2 cellular contexts compared by ENCODE assay signal in the genomic region with DNA sequence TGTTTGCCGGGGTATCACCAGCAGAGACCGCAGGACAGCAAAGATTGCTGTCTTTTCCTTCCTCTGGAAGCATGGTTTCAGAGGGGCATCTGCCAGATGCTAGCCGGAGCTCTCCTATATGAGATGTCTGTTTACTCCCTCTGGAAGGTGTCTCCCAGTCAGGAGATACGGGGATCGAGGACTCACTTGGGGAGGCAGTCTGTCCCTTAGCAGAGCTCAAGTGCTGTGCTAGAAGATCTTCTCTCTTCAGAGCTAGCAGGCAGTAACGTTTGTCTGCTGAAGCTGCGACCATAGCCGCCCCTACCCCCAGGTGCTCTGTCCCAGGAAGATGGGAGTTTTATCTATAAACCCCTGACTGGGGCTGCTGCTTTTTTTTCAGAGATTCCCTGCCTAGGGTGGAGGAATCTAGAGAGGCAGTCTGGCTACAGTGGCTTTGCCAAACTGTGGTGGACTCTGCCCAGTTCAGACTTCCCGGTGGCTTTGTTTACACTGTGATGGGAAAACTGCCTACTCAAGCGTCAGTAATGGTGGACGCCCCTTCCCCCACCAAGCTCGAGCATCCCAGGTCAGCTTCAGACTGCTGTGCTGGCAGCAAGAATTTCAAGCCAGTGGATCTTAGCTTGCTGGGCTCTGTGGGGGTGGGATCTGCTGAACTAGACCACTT.
TF ChIP-seq lines count a peak whose summit lies in the region.

No MANE protein-coding gene starts in this region.

TF ChIP-seq in GM23338, 12 proteins besides CTCF, POLR2A, EP300 and RAD21 (continued from another document):
- TF ChIP-seq EZH2phosphoT487 (IDR thresholded peaks at IDR 0.05; ENCODE audit: unreplicated experiment) (no peak), STAT1 (IDR thresholded peaks at IDR 0.05; ENCODE audit: unreplicated experiment) (no peak), ZNF331 (CRISPR knock-in tag; IDR thresholded peaks at IDR 0.05; ENCODE audit: low read depth) (no peak), ZNF114 (CRISPR knock-in tag; IDR thresholded peaks at IDR 0.05) (no peak)

TF ChIP-seq in HepG2, 621 proteins besides CTCF, POLR2A, EP300 and RAD21 (continued from another document and continues in another):
- TF ChIP-seq, protein P1, sequence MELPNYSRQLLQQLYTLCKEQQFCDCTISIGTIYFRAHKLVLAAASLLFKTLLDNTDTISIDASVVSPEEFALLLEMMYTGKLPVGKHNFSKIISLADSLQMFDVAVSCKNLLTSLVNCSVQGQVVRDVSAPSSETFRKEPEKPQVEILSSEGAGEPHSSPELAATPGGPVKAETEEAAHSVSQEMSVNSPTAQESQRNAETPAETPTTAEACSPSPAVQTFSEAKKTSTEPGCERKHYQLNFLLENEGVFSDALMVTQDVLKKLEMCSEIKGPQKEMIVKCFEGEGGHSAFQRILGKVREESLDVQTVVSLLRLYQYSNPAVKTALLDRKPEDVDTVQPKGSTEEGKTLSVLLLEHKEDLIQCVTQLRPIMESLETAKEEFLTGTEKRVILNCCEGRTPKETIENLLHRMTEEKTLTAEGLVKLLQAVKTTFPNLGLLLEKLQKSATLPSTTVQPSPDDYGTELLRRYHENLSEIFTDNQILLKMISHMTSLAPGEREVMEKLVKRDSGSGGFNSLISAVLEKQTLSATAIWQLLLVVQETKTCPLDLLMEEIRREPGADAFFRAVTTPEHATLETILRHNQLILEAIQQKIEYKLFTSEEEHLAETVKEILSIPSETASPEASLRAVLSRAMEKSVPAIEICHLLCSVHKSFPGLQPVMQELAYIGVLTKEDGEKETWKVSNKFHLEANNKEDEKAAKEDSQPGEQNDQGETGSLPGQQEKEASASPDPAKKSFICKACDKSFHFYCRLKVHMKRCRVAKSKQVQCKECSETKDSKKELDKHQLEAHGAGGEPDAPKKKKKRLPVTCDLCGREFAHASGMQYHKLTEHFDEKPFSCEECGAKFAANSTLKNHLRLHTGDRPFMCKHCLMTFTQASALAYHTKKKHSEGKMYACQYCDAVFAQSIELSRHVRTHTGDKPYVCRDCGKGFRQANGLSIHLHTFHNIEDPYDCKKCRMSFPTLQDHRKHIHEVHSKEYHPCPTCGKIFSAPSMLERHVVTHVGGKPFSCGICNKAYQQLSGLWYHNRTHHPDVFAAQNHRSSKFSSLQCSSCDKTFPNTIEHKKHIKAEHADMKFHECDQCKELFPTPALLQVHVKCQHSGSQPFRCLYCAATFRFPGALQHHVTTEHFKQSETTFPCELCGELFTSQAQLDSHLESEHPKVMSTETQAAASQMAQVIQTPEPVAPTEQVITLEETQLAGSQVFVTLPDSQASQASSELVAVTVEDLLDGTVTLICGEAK (IDR thresholded peaks at IDR 0.05) = no peak
- TF ChIP-seq, protein P1 (CRISPR knock-in tag; IDR thresholded peaks at IDR 0.05) = no peak
- no peak for TF ChIP-seq RARA (CRISPR knock-in tag; IDR thresholded peaks at IDR 0.05)
- peak; percentile 90 for TF ChIP-seq ZNF644 (CRISPR knock-in tag; IDR thresholded peaks at IDR 0.05; ENCODE audit: low read depth)
- TF ChIP-seq, protein P2, sequence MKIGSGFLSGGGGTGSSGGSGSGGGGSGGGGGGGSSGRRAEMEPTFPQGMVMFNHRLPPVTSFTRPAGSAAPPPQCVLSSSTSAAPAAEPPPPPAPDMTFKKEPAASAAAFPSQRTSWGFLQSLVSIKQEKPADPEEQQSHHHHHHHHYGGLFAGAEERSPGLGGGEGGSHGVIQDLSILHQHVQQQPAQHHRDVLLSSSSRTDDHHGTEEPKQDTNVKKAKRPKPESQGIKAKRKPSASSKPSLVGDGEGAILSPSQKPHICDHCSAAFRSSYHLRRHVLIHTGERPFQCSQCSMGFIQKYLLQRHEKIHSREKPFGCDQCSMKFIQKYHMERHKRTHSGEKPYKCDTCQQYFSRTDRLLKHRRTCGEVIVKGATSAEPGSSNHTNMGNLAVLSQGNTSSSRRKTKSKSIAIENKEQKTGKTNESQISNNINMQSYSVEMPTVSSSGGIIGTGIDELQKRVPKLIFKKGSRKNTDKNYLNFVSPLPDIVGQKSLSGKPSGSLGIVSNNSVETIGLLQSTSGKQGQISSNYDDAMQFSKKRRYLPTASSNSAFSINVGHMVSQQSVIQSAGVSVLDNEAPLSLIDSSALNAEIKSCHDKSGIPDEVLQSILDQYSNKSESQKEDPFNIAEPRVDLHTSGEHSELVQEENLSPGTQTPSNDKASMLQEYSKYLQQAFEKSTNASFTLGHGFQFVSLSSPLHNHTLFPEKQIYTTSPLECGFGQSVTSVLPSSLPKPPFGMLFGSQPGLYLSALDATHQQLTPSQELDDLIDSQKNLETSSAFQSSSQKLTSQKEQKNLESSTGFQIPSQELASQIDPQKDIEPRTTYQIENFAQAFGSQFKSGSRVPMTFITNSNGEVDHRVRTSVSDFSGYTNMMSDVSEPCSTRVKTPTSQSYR (CRISPR knock-in tag; IDR thresholded peaks at IDR 0.05; ENCODE audit: borderline replicate concordance) = peak; percentile 82
- no peak for TF ChIP-seq SPEN (CRISPR knock-in tag; IDR thresholded peaks at IDR 0.05; ENCODE audit: low read depth)
- TF ChIP-seq NR2C2 (CRISPR knock-in tag; IDR thresholded peaks at IDR 0.05; ENCODE audit: borderline replicate concordance) = no peak
- no peak for TF ChIP-seq KDM2A (CRISPR knock-in tag; IDR thresholded peaks at IDR 0.05; ENCODE audit: borderline replicate concordance, low read depth)
- TF ChIP-seq ZNF777 (CRISPR knock-in tag; IDR thresholded peaks at IDR 0.05) = no peak
- TF ChIP-seq, protein P3, sequence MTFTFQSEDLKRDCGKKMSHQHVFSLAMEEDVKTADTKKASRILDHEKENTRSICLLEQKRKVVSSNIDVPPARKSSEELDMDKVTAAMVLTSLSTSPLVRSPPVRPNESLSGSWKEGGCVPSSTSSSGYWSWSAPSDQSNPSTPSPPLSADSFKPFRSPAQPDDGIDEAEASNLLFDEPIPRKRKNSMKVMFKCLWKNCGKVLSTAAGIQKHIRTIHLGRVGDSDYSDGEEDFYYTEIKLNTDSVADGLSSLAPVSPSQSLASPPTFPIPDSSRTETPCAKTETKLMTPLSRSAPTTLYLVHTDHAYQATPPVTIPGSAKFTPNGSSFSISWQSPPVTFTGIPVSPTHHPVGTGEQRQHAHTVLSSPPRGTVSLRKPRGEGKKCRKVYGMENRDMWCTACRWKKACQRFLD (CRISPR knock-in tag; IDR thresholded peaks at IDR 0.05; ENCODE audit: borderline replicate concordance) = no peak
- TF ChIP-seq, protein P4, sequence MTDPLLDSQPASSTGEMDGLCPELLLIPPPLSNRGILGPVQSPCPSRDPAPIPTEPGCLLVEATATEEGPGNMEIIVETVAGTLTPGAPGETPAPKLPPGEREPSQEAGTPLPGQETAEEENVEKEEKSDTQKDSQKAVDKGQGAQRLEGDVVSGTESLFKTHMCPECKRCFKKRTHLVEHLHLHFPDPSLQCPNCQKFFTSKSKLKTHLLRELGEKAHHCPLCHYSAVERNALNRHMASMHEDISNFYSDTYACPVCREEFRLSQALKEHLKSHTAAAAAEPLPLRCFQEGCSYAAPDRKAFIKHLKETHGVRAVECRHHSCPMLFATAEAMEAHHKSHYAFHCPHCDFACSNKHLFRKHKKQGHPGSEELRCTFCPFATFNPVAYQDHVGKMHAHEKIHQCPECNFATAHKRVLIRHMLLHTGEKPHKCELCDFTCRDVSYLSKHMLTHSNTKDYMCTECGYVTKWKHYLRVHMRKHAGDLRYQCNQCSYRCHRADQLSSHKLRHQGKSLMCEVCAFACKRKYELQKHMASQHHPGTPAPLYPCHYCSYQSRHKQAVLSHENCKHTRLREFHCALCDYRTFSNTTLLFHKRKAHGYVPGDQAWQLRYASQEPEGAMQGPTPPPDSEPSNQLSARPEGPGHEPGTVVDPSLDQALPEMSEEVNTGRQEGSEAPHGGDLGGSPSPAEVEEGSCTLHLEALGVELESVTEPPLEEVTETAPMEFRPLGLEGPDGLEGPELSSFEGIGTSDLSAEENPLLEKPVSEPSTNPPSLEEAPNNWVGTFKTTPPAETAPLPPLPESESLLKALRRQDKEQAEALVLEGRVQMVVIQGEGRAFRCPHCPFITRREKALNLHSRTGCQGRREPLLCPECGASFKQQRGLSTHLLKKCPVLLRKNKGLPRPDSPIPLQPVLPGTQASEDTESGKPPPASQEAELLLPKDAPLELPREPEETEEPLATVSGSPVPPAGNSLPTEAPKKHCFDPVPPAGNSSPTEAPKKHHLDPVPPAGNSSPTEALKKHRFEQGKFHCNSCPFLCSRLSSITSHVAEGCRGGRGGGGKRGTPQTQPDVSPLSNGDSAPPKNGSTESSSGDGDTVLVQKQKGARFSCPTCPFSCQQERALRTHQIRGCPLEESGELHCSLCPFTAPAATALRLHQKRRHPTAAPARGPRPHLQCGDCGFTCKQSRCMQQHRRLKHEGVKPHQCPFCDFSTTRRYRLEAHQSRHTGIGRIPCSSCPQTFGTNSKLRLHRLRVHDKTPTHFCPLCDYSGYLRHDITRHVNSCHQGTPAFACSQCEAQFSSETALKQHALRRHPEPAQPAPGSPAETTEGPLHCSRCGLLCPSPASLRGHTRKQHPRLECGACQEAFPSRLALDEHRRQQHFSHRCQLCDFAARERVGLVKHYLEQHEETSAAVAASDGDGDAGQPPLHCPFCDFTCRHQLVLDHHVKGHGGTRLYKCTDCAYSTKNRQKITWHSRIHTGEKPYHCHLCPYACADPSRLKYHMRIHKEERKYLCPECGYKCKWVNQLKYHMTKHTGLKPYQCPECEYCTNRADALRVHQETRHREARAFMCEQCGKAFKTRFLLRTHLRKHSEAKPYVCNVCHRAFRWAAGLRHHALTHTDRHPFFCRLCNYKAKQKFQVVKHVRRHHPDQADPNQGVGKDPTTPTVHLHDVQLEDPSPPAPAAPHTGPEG (CRISPR knock-in tag; IDR thresholded peaks at IDR 0.05) = 0 out of 2 replicates have a peak, but pooled peaks have one; percentile 37
- TF ChIP-seq MIER2 (CRISPR knock-in tag; IDR thresholded peaks at IDR 0.05) = peak; percentile 28; the same call in 1 of the 2 replicates
- TF ChIP-seq RFX5 (IDR thresholded peaks at IDR 0.05; ENCODE audit: low read depth, low read length) = no peak
- no peak for TF ChIP-seq NR1H2 (CRISPR knock-in tag; IDR thresholded peaks at IDR 0.05; ENCODE audit: borderline replicate concordance, low read depth)
- TF ChIP-seq, protein P5, sequence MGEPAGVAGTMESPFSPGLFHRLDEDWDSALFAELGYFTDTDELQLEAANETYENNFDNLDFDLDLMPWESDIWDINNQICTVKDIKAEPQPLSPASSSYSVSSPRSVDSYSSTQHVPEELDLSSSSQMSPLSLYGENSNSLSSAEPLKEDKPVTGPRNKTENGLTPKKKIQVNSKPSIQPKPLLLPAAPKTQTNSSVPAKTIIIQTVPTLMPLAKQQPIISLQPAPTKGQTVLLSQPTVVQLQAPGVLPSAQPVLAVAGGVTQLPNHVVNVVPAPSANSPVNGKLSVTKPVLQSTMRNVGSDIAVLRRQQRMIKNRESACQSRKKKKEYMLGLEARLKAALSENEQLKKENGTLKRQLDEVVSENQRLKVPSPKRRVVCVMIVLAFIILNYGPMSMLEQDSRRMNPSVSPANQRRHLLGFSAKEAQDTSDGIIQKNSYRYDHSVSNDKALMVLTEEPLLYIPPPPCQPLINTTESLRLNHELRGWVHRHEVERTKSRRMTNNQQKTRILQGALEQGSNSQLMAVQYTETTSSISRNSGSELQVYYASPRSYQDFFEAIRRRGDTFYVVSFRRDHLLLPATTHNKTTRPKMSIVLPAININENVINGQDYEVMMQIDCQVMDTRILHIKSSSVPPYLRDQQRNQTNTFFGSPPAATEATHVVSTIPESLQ (CRISPR knock-in tag; conservative IDR thresholded peaks at IDR 0.05) = no peak
- no peak for TF ChIP-seq ZNF615 (CRISPR knock-in tag; IDR thresholded peaks at IDR 0.05; ENCODE audit: borderline replicate concordance)
- TF ChIP-seq MAFF (IDR thresholded peaks at IDR 0.05; ENCODE audit: low read depth, low read length) = 0 out of 2 replicates have a peak, but pooled peaks have one; percentile 17
- no peak for TF ChIP-seq TRIM24 (CRISPR knock-in tag; IDR thresholded peaks at IDR 0.05)
- TF ChIP-seq ZNF138 (CRISPR knock-in tag; IDR thresholded peaks at IDR 0.05; ENCODE audit: low read depth) = no peak
- TF ChIP-seq, protein P6, sequence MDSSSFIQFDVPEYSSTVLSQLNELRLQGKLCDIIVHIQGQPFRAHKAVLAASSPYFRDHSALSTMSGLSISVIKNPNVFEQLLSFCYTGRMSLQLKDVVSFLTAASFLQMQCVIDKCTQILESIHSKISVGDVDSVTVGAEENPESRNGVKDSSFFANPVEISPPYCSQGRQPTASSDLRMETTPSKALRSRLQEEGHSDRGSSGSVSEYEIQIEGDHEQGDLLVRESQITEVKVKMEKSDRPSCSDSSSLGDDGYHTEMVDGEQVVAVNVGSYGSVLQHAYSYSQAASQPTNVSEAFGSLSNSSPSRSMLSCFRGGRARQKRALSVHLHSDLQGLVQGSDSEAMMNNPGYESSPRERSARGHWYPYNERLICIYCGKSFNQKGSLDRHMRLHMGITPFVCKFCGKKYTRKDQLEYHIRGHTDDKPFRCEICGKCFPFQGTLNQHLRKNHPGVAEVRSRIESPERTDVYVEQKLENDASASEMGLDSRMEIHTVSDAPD (CRISPR knock-in tag; IDR thresholded peaks at IDR 0.05) = peak; percentile 96
- no peak for TF ChIP-seq NCOA1 (CRISPR knock-in tag; IDR thresholded peaks at IDR 0.05)
- TF ChIP-seq, protein P7, sequence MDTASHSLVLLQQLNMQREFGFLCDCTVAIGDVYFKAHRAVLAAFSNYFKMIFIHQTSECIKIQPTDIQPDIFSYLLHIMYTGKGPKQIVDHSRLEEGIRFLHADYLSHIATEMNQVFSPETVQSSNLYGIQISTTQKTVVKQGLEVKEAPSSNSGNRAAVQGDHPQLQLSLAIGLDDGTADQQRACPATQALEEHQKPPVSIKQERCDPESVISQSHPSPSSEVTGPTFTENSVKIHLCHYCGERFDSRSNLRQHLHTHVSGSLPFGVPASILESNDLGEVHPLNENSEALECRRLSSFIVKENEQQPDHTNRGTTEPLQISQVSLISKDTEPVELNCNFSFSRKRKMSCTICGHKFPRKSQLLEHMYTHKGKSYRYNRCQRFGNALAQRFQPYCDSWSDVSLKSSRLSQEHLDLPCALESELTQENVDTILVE (CRISPR knock-in tag; IDR thresholded peaks at IDR 0.05) = no peak
- no peak for TF ChIP-seq ZNF326 (CRISPR knock-in tag; IDR thresholded peaks at IDR 0.05; ENCODE audit: borderline replicate concordance)
- no peak for TF ChIP-seq ARNT2 (CRISPR knock-in tag; IDR thresholded peaks at IDR 0.05; ENCODE audit: low read depth)
- TF ChIP-seq ZFP36L1 (CRISPR knock-in tag; IDR thresholded peaks at IDR 0.05) = no peak
